In the genomic region with DNA sequence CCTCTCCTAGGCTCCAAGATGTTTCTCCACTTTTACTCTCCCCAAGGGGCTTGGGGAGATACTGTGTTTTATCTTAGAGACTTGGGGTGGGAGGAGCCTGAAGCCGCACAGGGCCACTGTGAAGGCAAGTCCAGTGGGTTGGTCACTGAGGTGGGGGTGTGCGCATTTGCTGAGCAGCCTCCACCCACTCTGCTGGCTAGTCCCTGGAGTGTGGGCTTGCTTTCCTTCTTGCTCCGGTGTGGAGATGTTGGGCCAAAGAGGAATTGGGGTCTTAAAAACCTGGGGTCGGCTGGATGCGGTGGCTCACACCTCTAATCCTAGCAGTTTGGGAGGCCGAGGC, we compare ENCODE assay signal across 17 cellular contexts. TPM values are rescaled to one million over a fixed set of nuclear protein-coding genes. Genes with fewer than 3 reads are reported as not detected.
A peak's percentile ranks its signal among the peaks of the same experiment; 100 is the strongest.
DNase-seq lines count a peak whose midpoint lies in the region; TF ChIP-seq lines count a peak whose summit lies in the region.
"Had no signal": no experiment of that assay in that cellular context is flagged by ENCODE, and none has a peak within 500 bp of the region (broad histone marks: within the 10 kb centered on the region; RNA-seq: fewer than 3 reads in every experiment).

No MANE protein-coding gene starts in this region.

- no peak overlapping the region for H2AFZ ChIP-seq in SK-N-SH (ENCODE audit: low read depth)

- DNase-seq in Calu3, result no peak
- no peak for DNase-seq in NT2/D1 (ENCODE audit: low read depth, low spot score)
- DNase-seq in endodermal cell, result no peak
- no peak for DNase-seq in NCI-H2227 treated with DMSO at 0.1 percent for 48 hours (lab: John Stamatoyannopoulos, UW)
- DNase-seq in DMS53 treated with DMSO at 0.1 percent for 48 hours (lab: John Stamatoyannopoulos, UW; ENCODE audit: unreplicated experiment), result no peak
- DNase-seq in SK-N-SH, result no peak
- no peak for DNase-seq in NCI-H774 (lab: John Stamatoyannopoulos, UW)
- DNase-seq: activated naive CD4-positive, alpha-beta T cell; esophagus squamous epithelium; HCEC 1CT; NCI-H2171; occipital lobe; RPMI8226; sigmoid colon; stimulated activated CD4-positive, alpha-beta T cell treated with anti-CD3 and anti-CD28 coated beads, Interleukin-2, amount 100 ng/mL, for 48 hours; T-cell had no signal

- no TSS peak for BruUV-seq in Calu3 (replicated peaks; lab: Mats Ljungman, UMichigan)

- H3F3A ChIP-seq in SK-N-SH (replicated peaks; ENCODE audit: insufficient read depth), result no peaks in the 10 kb centered on the region

- peak overlapping the region; percentile 27 for H3K4me3 ChIP-seq in NT2/D1 (ENCODE audit: insufficient read length, low read depth)
- H3K4me3 ChIP-seq in endodermal cell (ENCODE audit: low read length), result no peak overlapping the region
- peak overlapping the region; percentile 66 to 74 for H3K4me3 ChIP-seq in neutrophil (ENCODE audit: low read depth in 1 of 2, low read length in 1 of 2)
- H3K4me3 ChIP-seq in SK-N-SH (ENCODE audit: low read depth in 2 of 2, low read length in 1 of 2), result no peak overlapping the region
- H3K4me3 ChIP-seq: esophagus squamous epithelium, sigmoid colon had no signal

- CTCF ChIA-PET in Calu3 (lab: Charles Lee), result interaction anchor here (7.7 kb wide), 1 partner anchor 13 kb away, joined by 126 read pairs; a partner anchor contains a TSS
- CTCF ChIA-PET in SK-N-SH (lab: Yijun Ruan, JAX), result interaction anchor here (0.6 to 8.2 kb wide), 3 partner anchors 12 to 30 kb away, joined by 3 to 72 read pairs (median 10); a partner anchor contains a TSS

- H3K27ac Mint-ChIP-seq in Calu3 (ENCODE audit: unreplicated experiment) (peak overlapping the region; percentile 76), endodermal cell (peak overlapping the region; percentile 98)
- H3K27ac Mint-ChIP-seq: T-cell had no signal

- peak overlapping the region; percentile 26 for H3K9ac ChIP-seq in NT2/D1 (ENCODE audit: insufficient read length, low read depth)
- no peak overlapping the region for H3K9ac ChIP-seq in endodermal cell (ENCODE audit: extremely low read depth, low read length, poor library complexity, severe bottlenecking)
- no peak overlapping the region for H3K9ac ChIP-seq in SK-N-SH

- H3K27ac ChIP-seq in endodermal cell (ENCODE audit: low read depth, low read length) (no peak overlapping the region), neutrophil (peak overlapping the region; percentile 98), SK-N-SH (ENCODE audit: low read depth in 2 of 2, low read length in 1 of 2) (no peak overlapping the region)
- H3K27ac ChIP-seq: esophagus squamous epithelium, sigmoid colon had no signal

- no peak overlapping the region for H3K4me2 ChIP-seq in SK-N-SH

- H3K4me1 ChIP-seq in NT2/D1 (ENCODE audit: insufficient read depth, insufficient read length) (peaks cover 35% of the 10 kb centered on the region), endodermal cell (ENCODE audit: control insufficient read depth, insufficient read depth, low read length) (peaks cover 33% of the 10 kb centered on the region), neutrophil (ENCODE audit: control insufficient read depth in 1 of 2, insufficient read depth in 1 of 2, low read depth in 1 of 2, low read length in 1 of 2) (peaks cover 68 to 74% of the 10 kb centered on the region in 2 experiments), SK-N-SH (ENCODE audit: control insufficient read depth in 1 of 2, insufficient read depth in 2 of 2, low read depth in 1 of 2, low read length in 1 of 2) (peaks cover 0 to 3% of the 10 kb centered on the region in 2 experiments; a peak in 1 of 4 replicates)

- WGBS in endodermal cell (ENCODE audit: insufficient coverage in 1 of 2, insufficient read length in 1 of 2), 2 experiments, result 70 to 93% methylated on average over 3 to 6 of the region's 6 CpGs
- WGBS in SK-N-SH (ENCODE audit: low lambda C conversion rate), result 80% methylated on average over 6 of the region's 6 CpGs

- H3K9me2 ChIP-seq in SK-N-SH, result no peaks in the 10 kb centered on the region

- H3K36me3 ChIP-seq in NT2/D1 (ENCODE audit: insufficient read depth, insufficient read length, low read length), result peaks cover 5% of the 10 kb centered on the region
- H3K36me3 ChIP-seq in endodermal cell (ENCODE audit: control insufficient read depth, insufficient read depth, low read length), result no peaks in the 10 kb centered on the region
- H3K36me3 ChIP-seq in neutrophil, result peaks cover 9% of the 10 kb centered on the region
- no peaks in the 10 kb centered on the region for H3K36me3 ChIP-seq in SK-N-SH (replicated peaks in 1 of 2; ENCODE audit: control insufficient read depth in 1 of 2, insufficient read depth in 2 of 2, low read length in 1 of 2)
- H3K36me3 ChIP-seq: esophagus squamous epithelium, sigmoid colon had no signal

- intact Hi-C loops in Calu3 (cut with micrococcal nuclease; ENCODE audit: unreplicated experiment), result no loop called here

- H3K36me3 Mint-ChIP-seq in Calu3 (ENCODE audit: insufficient read depth, unreplicated experiment), result peaks cover 93% of the 10 kb centered on the region
- no peaks in the 10 kb centered on the region for H3K36me3 Mint-ChIP-seq in endodermal cell (ENCODE audit: low read depth)
- H3K36me3 Mint-ChIP-seq: T-cell had no signal

- H3K4me3 Mint-ChIP-seq in Calu3 (ENCODE audit: low read depth, unreplicated experiment), result peak overlapping the region; percentile 87
- H3K4me3 Mint-ChIP-seq in endodermal cell, result peak overlapping the region; percentile 51

- H3K27me3 ChIP-seq in NT2/D1 (ENCODE audit: insufficient read depth, insufficient read length) (peaks cover 33% of the 10 kb centered on the region), endodermal cell (ENCODE audit: control insufficient read depth, insufficient read depth, low read length, poor library complexity, severe bottlenecking) (no peaks in the 10 kb centered on the region), neutrophil (no peaks in the 10 kb centered on the region), SK-N-SH (ENCODE audit: insufficient read depth) (no peaks in the 10 kb centered on the region)

- H3K27me3 Mint-ChIP-seq in Calu3 (ENCODE audit: unreplicated experiment) (no peaks in the 10 kb centered on the region), endodermal cell (ENCODE audit: insufficient read depth) (peaks cover 16% of the 10 kb centered on the region)

- no peak for TF ChIP-seq CTCF in Calu3 (IDR thresholded peaks at IDR 0.05; ENCODE audit: unreplicated experiment)
- no peak for TF ChIP-seq CTCF in endodermal cell (conservative IDR thresholded peaks at IDR 0.05)
- no peak for TF ChIP-seq CTCF in neutrophil (IDR thresholded peaks at IDR 0.05)
- no peak for TF ChIP-seq CTCF in SK-N-SH (IDR thresholded peaks at IDR 0.05)

- H3K9me3 Mint-ChIP-seq in Calu3 (ENCODE audit: low read depth, unreplicated experiment) (no peaks in the 10 kb centered on the region), endodermal cell (no peaks in the 10 kb centered on the region)
- H3K9me3 Mint-ChIP-seq: T-cell had no signal

- no peaks in the 10 kb centered on the region for H3K79me2 ChIP-seq in SK-N-SH (ENCODE audit: insufficient read depth)

- H3K4me1 Mint-ChIP-seq in Calu3 (ENCODE audit: low read depth, unreplicated experiment), result peaks cover 51% of the 10 kb centered on the region
- peaks cover 49% of the 10 kb centered on the region for H3K4me1 Mint-ChIP-seq in endodermal cell

- H4K20me1 ChIP-seq in SK-N-SH (ENCODE audit: insufficient read depth), result no peaks in the 10 kb centered on the region

- no peak for TF ChIP-seq RAD21 in SK-N-SH (IDR thresholded peaks at IDR 0.05; ENCODE audit: low read length)

- no peak for TF ChIP-seq EP300 in SK-N-SH (IDR thresholded peaks at IDR 0.05; ENCODE audit: borderline replicate concordance in 1 of 2, low read depth in 1 of 2, low read length in 1 of 2)

- POLR2A ChIA-PET in SK-N-SH (lab: Yijun Ruan, JAX), result no interaction called here

- H3K9me3 ChIP-seq in NT2/D1 (ENCODE audit: insufficient read depth, low read length) (no peaks in the 10 kb centered on the region), endodermal cell (ENCODE audit: control insufficient read depth, low read length) (no peaks in the 10 kb centered on the region), neutrophil (no peaks in the 10 kb centered on the region), SK-N-SH (no peaks in the 10 kb centered on the region)
- H3K9me3 ChIP-seq: esophagus squamous epithelium, sigmoid colon had no signal

TF ChIP-seq in SK-N-SH, 30 proteins besides CTCF, POLR2A, EP300 and RAD21 (continues in another document):
- TF ChIP-seq RXRA (IDR thresholded peaks at IDR 0.05; ENCODE audit: borderline replicate concordance, low read depth) (no peak), GABPA (IDR thresholded peaks at IDR 0.05; ENCODE audit: low read depth) (no peak)

RNA-seq across cellular contexts. Expression of a gene that starts 4.0 kb away (rescaled TPM):
- total RNA-seq in Calu3 (2022) (13.5 and 17.8 TPM in 2 replicates), endodermal cell (under 1 TPM in 1 of 2 donors, not detected in 1; 0.18 TPM)
- polyA plus RNA-seq in endodermal cell (2013, experiment 1 of 2), result not detected
- 0.12 TPM for polyA plus RNA-seq in endodermal cell (2013, experiment 2 of 2)
- polyA plus RNA-seq in SK-N-SH (2012; rRNA removed), result 0.08 TPM in 1 of 2 replicates, not detected in the other
- polyA plus RNA-seq in SK-N-SH (2012; cell fraction: cytosol; rRNA removed), result not detected in 2 replicates
- 0.52 and 0.67 TPM in 2 replicates for polyA plus RNA-seq in SK-N-SH (2012; cell fraction: nucleus; rRNA removed)
- total RNA-seq: esophagus squamous epithelium, occipital lobe, sigmoid colon had no signal

RNA-seq across cellular contexts. Expression of a gene that starts 9.3 kb away (rescaled TPM):
- total RNA-seq in Calu3 (2022) (1.2 and 2.1 TPM in 2 replicates), endodermal cell (100 to 1,000 TPM; 404 to 572 TPM)
- 135 TPM for polyA plus RNA-seq in endodermal cell (2013, experiment 1 of 2)
- polyA plus RNA-seq in endodermal cell (2013, experiment 2 of 2), result 120 TPM
- 0.20 and 0.24 TPM in 2 replicates for polyA plus RNA-seq in SK-N-SH (2012; rRNA removed)
- polyA plus RNA-seq in SK-N-SH (2012; cell fraction: cytosol; rRNA removed), result 0.20 and 0.22 TPM in 2 replicates
- polyA plus RNA-seq in SK-N-SH (2012; cell fraction: nucleus; rRNA removed), result 0.29 and 0.59 TPM in 2 replicates
- total RNA-seq: esophagus squamous epithelium, occipital lobe, sigmoid colon had no signal
- polyA plus RNA-seq: sigmoid colon had no signal

RNA-seq across cellular contexts. Expression of a gene that starts 11.4 kb away (rescaled TPM):
- 478 and 509 TPM in 2 replicates for total RNA-seq in Calu3 (2022)
- total RNA-seq in endodermal cell, result 10 to 100 TPM; 37.8 to 43.5 TPM
- polyA plus RNA-seq in endodermal cell (2013, experiment 1 of 2), result 38.0 TPM
- polyA plus RNA-seq in endodermal cell (2013, experiment 2 of 2), result 36.2 TPM
- polyA plus RNA-seq in SK-N-SH (2012; rRNA removed), result 374 and 393 TPM in 2 replicates
- polyA plus RNA-seq in SK-N-SH (2012; cell fraction: cytosol; rRNA removed), result 170 and 271 TPM in 2 replicates
- 272 and 346 TPM in 2 replicates for polyA plus RNA-seq in SK-N-SH (2012; cell fraction: nucleus; rRNA removed)

RNA-seq across cellular contexts. Expression of a gene that starts 15.0 kb away (rescaled TPM):
- total RNA-seq in Calu3 (2022) (61.1 and 75.4 TPM in 2 replicates), endodermal cell (10 to 100 TPM; 49.8 to 59.1 TPM)
- 68.3 TPM for polyA plus RNA-seq in endodermal cell (2013, experiment 1 of 2)
- 61.5 TPM for polyA plus RNA-seq in endodermal cell (2013, experiment 2 of 2)
- 34.7 and 54.9 TPM in 2 replicates for polyA plus RNA-seq in SK-N-SH (2012; rRNA removed)
- 28.1 and 29.7 TPM in 2 replicates for polyA plus RNA-seq in SK-N-SH (2012; cell fraction: cytosol; rRNA removed)
- polyA plus RNA-seq in SK-N-SH (2012; cell fraction: nucleus; rRNA removed), result 22.2 and 40.4 TPM in 2 replicates

RNA-seq across cellular contexts. Expression of a gene that starts 15.1 kb away (rescaled TPM):
- total RNA-seq in Calu3 (2022), result 50.8 and 54.4 TPM in 2 replicates
- total RNA-seq in endodermal cell, result 10 to 100 TPM; 45.8 to 52.4 TPM
- 34.6 TPM for polyA plus RNA-seq in endodermal cell (2013, experiment 1 of 2)
- polyA plus RNA-seq in endodermal cell (2013, experiment 2 of 2), result 34.8 TPM
- 35.7 and 37.7 TPM in 2 replicates for polyA plus RNA-seq in SK-N-SH (2012; rRNA removed)
- polyA plus RNA-seq in SK-N-SH (2012; cell fraction: cytosol; rRNA removed), result 11.7 and 20.7 TPM in 2 replicates
- polyA plus RNA-seq in SK-N-SH (2012; cell fraction: nucleus; rRNA removed), result 114 and 139 TPM in 2 replicates

Comparison
In these comparisons a context has a peak if more than half of its experiments do, and no peak if none do; other contexts are left out.
1. H3K4me3 ChIP-seq: peak in NT2/D1 (single experiment) and neutrophil (2 of 2); none in endodermal cell (single experiment) and SK-N-SH (0 of 2).
2. RNA of a gene that starts 4.0 kb away (total RNA-seq): 13.5 to 17.8 TPM in Calu3; 0.18 TPM in endodermal cell; every median in the first group is over 10 times any median in the second.
3. RNA of a gene that starts 9.3 kb away (total RNA-seq): 404 to 572 TPM in endodermal cell; 1.2 to 2.1 TPM in Calu3; every median in the first group is over 100 times any median in the second.
4. RNA of a gene that starts 11.4 kb away (total RNA-seq): 478 to 509 TPM in Calu3; 37.8 to 43.5 TPM in endodermal cell; every median in the first group is over 10 times any median in the second.